10 cellular contexts compared by ENCODE assay signal in genomic region chr5:133957591-133957990, GRCh38. TPM values are rescaled to one million over a fixed set of nuclear protein-coding genes. Genes with fewer than 3 reads are reported as not detected.
DNase-seq lines count a peak whose midpoint lies in the region; ATAC-seq lines count a peak whose summit lies in the region.
"Had no signal": no experiment of that assay in that cellular context is flagged by ENCODE, and none has a peak within 500 bp of the region (broad histone marks: within the 10 kb centered on the region; RNA-seq: fewer than 3 reads in every experiment).

No MANE protein-coding gene starts in this region.

- H3K4me3 Mint-ChIP-seq in activated CD4-positive, alpha-beta T cell treated with anti-CD3 and anti-CD28 coated beads, Interleukin-2, amount 10 ng/mL, durations not matched to agents 24 days and 14 days: peak overlapping the region; percentile 62

- peak; percentile 77 for ATAC-seq in GM21619 (IDR thresholded peaks at IDR 0.05; ENCODE audit: unreplicated experiment)
- ATAC-seq in HG03565 (IDR thresholded peaks at IDR 0.05; ENCODE audit: unreplicated experiment): peak; percentile 60
- ATAC-seq: A549 had no signal

- no peak for DNase-seq in activated CD4-positive, alpha-beta T cell treated with anti-CD3 and anti-CD28 coated beads, Interleukin-2, amount 10 ng/mL, durations not matched to agents 24 days and 14 days
- DNase-seq in activated CD4-positive, alpha-beta T cell treated with anti-CD3 and anti-CD28 coated beads, Interleukin-2, amount 50 U/mL, for 48 hours: no peak
- peak; percentile 34 for DNase-seq in pons (ENCODE audit: low spot score)
- no peak for DNase-seq in foreskin melanocyte
- no peak for DNase-seq in putamen (ENCODE audit: low spot score)
- DNase-seq in GM03348 (ENCODE audit: low spot score): no peak
- DNase-seq: testis had no signal

- peaks cover 26% of the 10 kb centered on the region for H3K4me1 Mint-ChIP-seq in activated CD4-positive, alpha-beta T cell treated with anti-CD3 and anti-CD28 coated beads, Interleukin-2, amount 10 ng/mL, durations not matched to agents 24 days and 14 days

- H3K27me3 Mint-ChIP-seq in activated CD4-positive, alpha-beta T cell treated with anti-CD3 and anti-CD28 coated beads, Interleukin-2, amount 10 ng/mL, durations not matched to agents 24 days and 14 days: no peaks in the 10 kb centered on the region

- no peaks in the 10 kb centered on the region for H3K9me3 Mint-ChIP-seq in activated CD4-positive, alpha-beta T cell treated with anti-CD3 and anti-CD28 coated beads, Interleukin-2, amount 10 ng/mL, durations not matched to agents 24 days and 14 days

- H3K27ac Mint-ChIP-seq in activated CD4-positive, alpha-beta T cell treated with anti-CD3 and anti-CD28 coated beads, Interleukin-2, amount 10 ng/mL, durations not matched to agents 24 days and 14 days: peak overlapping the region; percentile 72

- intact Hi-C loops in activated CD4-positive, alpha-beta T cell treated with anti-CD3 and anti-CD28 coated beads, Interleukin-2, amount 10 ng/mL, durations not matched to agents 24 days and 14 days (cut with micrococcal nuclease): no loop called here

- peaks cover 50% of the 10 kb centered on the region for H3K36me3 Mint-ChIP-seq in activated CD4-positive, alpha-beta T cell treated with anti-CD3 and anti-CD28 coated beads, Interleukin-2, amount 10 ng/mL, durations not matched to agents 24 days and 14 days (ENCODE audit: low read depth)

RNA-seq across cellular contexts. Expression of gene C5orf15, which starts 10.8 kb away (rescaled TPM):
- 41.4 and 45.0 TPM in 2 replicates for total RNA-seq in activated CD4-positive, alpha-beta T cell treated with anti-CD3 and anti-CD28 coated beads, Interleukin-2, amount 10 ng/mL, durations not matched to agents 24 days and 14 days

RNA-seq across cellular contexts. Expression of gene VDAC1, which starts 47.2 kb away (rescaled TPM):
- 508 and 515 TPM in 2 replicates for total RNA-seq in activated CD4-positive, alpha-beta T cell treated with anti-CD3 and anti-CD28 coated beads, Interleukin-2, amount 10 ng/mL, durations not matched to agents 24 days and 14 days
